Comparison of ENCODE assay signal across 2 cellular contexts in the genomic region with DNA sequence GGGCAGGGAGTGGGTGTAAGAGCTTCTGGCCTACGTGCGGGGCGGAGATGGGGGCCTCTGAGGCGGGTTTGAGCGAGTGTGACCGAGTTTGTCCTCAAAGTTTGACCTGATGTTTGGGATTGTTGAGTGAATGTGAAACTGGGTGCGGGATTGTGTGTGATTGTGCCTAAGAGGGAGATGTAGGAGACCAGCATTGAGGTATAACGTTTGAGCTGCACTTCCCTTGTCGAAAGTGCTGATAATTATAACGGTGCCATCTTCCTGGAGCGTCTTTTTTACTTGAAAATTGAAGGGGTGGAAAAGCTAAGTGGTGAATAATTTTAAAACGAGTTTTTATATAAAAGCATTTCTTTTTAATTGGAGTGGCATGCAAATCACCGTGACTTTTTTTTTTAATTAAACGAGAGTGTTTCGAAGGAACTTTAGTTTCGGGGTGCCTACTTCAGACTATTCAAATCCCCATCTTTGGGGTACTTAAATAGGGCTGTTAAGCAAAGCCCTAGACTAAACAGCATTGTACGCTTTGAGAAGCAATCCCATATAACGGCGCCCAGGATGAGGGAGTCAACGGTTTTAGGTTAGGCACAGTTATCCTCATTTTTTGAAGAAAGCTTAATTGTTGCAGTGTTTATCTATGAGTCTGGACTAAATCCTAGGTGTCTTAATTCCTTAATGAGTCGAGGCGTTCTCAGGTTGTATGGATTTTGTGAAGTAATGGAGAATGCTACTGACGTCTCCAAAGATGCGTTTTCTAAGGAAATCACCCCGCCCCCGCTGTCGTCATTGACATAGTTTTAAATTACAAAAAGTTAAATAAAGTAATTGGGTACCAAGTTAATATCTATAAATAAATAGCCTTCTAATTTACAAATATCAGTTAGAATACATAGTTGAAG.
TF ChIP-seq lines count a peak whose summit lies in the region.

No MANE protein-coding gene starts in this region.

TF ChIP-seq in K562, 482 proteins besides CTCF, POLR2A, EP300 and RAD21 (continued from another document and continues in another):
- TF ChIP-seq, protein P1, sequence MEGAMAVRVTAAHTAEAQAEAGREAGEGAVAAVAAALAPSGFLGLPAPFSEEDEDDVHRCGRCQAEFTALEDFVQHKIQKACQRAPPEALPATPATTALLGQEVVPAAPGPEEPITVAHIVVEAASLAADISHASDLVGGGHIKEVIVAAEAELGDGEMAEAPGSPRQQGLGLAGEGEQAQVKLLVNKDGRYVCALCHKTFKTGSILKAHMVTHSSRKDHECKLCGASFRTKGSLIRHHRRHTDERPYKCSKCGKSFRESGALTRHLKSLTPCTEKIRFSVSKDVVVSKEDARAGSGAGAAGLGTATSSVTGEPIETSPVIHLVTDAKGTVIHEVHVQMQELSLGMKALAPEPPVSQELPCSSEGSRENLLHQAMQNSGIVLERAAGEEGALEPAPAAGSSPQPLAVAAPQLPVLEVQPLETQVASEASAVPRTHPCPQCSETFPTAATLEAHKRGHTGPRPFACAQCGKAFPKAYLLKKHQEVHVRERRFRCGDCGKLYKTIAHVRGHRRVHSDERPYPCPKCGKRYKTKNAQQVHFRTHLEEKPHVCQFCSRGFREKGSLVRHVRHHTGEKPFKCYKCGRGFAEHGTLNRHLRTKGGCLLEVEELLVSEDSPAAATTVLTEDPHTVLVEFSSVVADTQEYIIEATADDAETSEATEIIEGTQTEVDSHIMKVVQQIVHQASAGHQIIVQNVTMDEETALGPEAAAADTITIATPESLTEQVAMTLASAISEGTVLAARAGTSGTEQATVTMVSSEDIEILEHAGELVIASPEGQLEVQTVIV (CRISPR knock-in tag; IDR thresholded peaks at IDR 0.05; ENCODE audit: borderline replicate concordance), result no peak
- TF ChIP-seq ZSCAN32 (CRISPR knock-in tag; IDR thresholded peaks at IDR 0.05) (no peak), RBM14 (IDR thresholded peaks at IDR 0.05; ENCODE audit: borderline replicate concordance, insufficient read depth, low read depth, low read length) (no peak), ZNF217 (CRISPR knock-in tag; IDR thresholded peaks at IDR 0.05) (no peak), PHTF2 (CRISPR knock-in tag; IDR thresholded peaks at IDR 0.05) (no peak), SRSF1 (IDR thresholded peaks at IDR 0.05; ENCODE audit: low read depth, low read length) (no peak), FOXA1 (IDR thresholded peaks at IDR 0.05; ENCODE audit: borderline replicate concordance) (no peak), EGR1 (conservative IDR thresholded peaks at IDR 0.05) (peak; percentile 69), SNRNP70 (optimal IDR thresholded peaks at IDR 0.05; ENCODE audit: low read depth, low read length) (no peak), ZFP30 (CRISPR knock-in tag; IDR thresholded peaks at IDR 0.05; ENCODE audit: borderline replicate concordance) (no peak), BRF1 (IDR thresholded peaks at IDR 0.05; ENCODE audit: borderline replicate concordance, extremely low read depth, insufficient read length) (no peak), GTF2A2 (tag; IDR thresholded peaks at IDR 0.05) (no peak)
- TF ChIP-seq, protein P2, sequence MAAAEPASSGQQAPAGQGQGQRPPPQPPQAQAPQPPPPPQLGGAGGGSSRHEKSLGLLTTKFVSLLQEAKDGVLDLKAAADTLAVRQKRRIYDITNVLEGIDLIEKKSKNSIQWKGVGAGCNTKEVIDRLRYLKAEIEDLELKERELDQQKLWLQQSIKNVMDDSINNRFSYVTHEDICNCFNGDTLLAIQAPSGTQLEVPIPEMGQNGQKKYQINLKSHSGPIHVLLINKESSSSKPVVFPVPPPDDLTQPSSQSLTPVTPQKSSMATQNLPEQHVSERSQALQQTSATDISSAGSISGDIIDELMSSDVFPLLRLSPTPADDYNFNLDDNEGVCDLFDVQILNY (CRISPR knock-in tag; IDR thresholded peaks at IDR 0.05), result no peak
- TF ChIP-seq, protein P3, sequence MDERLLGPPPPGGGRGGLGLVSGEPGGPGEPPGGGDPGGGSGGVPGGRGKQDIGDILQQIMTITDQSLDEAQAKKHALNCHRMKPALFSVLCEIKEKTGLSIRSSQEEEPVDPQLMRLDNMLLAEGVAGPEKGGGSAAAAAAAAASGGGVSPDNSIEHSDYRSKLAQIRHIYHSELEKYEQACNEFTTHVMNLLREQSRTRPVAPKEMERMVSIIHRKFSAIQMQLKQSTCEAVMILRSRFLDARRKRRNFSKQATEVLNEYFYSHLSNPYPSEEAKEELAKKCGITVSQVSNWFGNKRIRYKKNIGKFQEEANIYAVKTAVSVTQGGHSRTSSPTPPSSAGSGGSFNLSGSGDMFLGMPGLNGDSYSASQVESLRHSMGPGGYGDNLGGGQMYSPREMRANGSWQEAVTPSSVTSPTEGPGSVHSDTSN (CRISPR knock-in tag; IDR thresholded peaks at IDR 0.05; ENCODE audit: low read depth), result no peak
- TF ChIP-seq, protein P3 (tag; conservative IDR thresholded peaks at IDR 0.05; ENCODE audit: low read depth), result no peak
- TF ChIP-seq, protein P4, sequence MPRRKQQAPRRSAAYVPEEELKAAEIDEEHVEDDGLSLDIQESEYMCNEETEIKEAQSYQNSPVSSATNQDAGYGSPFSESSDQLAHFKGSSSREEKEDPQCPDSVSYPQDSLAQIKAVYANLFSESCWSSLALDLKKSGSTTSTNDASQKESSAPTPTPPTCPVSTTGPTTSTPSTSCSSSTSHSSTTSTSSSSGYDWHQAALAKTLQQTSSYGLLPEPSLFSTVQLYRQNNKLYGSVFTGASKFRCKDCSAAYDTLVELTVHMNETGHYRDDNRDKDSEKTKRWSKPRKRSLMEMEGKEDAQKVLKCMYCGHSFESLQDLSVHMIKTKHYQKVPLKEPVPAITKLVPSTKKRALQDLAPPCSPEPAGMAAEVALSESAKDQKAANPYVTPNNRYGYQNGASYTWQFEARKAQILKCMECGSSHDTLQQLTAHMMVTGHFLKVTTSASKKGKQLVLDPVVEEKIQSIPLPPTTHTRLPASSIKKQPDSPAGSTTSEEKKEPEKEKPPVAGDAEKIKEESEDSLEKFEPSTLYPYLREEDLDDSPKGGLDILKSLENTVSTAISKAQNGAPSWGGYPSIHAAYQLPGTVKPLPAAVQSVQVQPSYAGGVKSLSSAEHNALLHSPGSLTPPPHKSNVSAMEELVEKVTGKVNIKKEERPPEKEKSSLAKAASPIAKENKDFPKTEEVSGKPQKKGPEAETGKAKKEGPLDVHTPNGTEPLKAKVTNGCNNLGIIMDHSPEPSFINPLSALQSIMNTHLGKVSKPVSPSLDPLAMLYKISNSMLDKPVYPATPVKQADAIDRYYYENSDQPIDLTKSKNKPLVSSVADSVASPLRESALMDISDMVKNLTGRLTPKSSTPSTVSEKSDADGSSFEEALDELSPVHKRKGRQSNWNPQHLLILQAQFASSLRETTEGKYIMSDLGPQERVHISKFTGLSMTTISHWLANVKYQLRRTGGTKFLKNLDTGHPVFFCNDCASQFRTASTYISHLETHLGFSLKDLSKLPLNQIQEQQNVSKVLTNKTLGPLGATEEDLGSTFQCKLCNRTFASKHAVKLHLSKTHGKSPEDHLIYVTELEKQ (CRISPR knock-in tag; IDR thresholded peaks at IDR 0.05), result no peak

TF ChIP-seq in HepG2, 621 proteins besides CTCF, POLR2A, EP300 and RAD21 (continued from another document and continues in another):
- TF ChIP-seq, protein P5, sequence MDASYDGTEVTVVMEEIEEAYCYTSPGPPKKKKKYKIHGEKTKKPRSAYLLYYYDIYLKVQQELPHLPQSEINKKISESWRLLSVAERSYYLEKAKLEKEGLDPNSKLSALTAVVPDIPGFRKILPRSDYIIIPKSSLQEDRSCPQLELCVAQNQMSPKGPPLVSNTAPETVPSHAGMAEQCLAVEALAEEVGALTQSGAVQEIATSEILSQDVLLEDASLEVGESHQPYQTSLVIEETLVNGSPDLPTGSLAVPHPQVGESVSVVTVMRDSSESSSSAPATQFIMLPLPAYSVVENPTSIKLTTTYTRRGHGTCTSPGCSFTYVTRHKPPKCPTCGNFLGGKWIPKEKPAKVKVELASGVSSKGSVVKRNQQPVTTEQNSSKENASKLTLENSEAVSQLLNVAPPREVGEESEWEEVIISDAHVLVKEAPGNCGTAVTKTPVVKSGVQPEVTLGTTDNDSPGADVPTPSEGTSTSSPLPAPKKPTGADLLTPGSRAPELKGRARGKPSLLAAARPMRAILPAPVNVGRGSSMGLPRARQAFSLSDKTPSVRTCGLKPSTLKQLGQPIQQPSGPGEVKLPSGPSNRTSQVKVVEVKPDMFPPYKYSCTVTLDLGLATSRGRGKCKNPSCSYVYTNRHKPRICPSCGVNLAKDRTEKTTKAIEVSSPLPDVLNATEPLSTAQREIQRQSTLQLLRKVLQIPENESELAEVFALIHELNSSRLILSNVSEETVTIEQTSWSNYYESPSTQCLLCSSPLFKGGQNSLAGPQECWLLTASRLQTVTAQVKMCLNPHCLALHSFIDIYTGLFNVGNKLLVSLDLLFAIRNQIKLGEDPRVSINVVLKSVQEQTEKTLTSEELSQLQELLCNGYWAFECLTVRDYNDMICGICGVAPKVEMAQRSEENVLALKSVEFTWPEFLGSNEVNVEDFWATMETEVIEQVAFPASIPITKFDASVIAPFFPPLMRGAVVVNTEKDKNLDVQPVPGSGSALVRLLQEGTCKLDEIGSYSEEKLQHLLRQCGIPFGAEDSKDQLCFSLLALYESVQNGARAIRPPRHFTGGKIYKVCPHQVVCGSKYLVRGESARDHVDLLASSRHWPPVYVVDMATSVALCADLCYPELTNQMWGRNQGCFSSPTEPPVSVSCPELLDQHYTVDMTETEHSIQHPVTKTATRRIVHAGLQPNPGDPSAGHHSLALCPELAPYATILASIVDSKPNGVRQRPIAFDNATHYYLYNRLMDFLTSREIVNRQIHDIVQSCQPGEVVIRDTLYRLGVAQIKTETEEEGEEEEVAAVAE (CRISPR knock-in tag; IDR thresholded peaks at IDR 0.05; ENCODE audit: borderline replicate concordance), result no peak
- TF ChIP-seq NAIF1 (CRISPR knock-in tag; IDR thresholded peaks at IDR 0.05; ENCODE audit: borderline replicate concordance) (peak; percentile 86), ZNF850 (CRISPR knock-in tag; conservative IDR thresholded peaks at IDR 0.05) (no peak), ZFX (CRISPR knock-in tag; IDR thresholded peaks at IDR 0.05; ENCODE audit: low read depth) (no peak), PAF1 (CRISPR knock-in tag; IDR thresholded peaks at IDR 0.05) (no peak), ZNF232 (CRISPR knock-in tag; IDR thresholded peaks at IDR 0.05; ENCODE audit: borderline replicate concordance) (no peak), KDM1A (CRISPR knock-in tag; IDR thresholded peaks at IDR 0.05) (no peak), STAG1 (CRISPR knock-in tag; IDR thresholded peaks at IDR 0.05) (no peak), TAF15 (IDR thresholded peaks at IDR 0.05; ENCODE audit: low read depth, low read length, poor library complexity, severe bottlenecking) (no peak), ZNF546 (CRISPR knock-in tag; conservative IDR thresholded peaks at IDR 0.05) (no peak), ZNF879 (CRISPR knock-in tag; IDR thresholded peaks at IDR 0.05) (peak; percentile 82; the same call in 1 of the 2 replicates), ZFP41 (CRISPR knock-in tag; IDR thresholded peaks at IDR 0.05; ENCODE audit: borderline replicate concordance) (no peak), ZNF34 (CRISPR knock-in tag; IDR thresholded peaks at IDR 0.05; ENCODE audit: borderline replicate concordance) (no peak), HDAC1 (CRISPR knock-in tag; IDR thresholded peaks at IDR 0.05) (peak; percentile 8; the same call in 1 of the 2 replicates)
- TF ChIP-seq, protein P3 (CRISPR knock-in tag; IDR thresholded peaks at IDR 0.05), result no peak
- TF ChIP-seq, protein P6, sequence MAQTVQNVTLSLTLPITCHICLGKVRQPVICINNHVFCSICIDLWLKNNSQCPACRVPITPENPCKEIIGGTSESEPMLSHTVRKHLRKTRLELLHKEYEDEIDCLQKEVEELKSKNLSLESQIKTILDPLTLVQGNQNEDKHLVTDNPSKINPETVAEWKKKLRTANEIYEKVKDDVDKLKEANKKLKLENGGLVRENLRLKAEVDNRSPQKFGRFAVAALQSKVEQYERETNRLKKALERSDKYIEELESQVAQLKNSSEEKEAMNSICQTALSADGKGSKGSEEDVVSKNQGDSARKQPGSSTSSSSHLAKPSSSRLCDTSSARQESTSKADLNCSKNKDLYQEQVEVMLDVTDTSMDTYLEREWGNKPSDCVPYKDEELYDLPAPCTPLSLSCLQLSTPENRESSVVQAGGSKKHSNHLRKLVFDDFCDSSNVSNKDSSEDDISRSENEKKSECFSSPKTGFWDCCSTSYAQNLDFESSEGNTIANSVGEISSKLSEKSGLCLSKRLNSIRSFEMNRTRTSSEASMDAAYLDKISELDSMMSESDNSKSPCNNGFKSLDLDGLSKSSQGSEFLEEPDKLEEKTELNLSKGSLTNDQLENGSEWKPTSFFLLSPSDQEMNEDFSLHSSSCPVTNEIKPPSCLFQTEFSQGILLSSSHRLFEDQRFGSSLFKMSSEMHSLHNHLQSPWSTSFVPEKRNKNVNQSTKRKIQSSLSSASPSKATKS (CRISPR knock-in tag; IDR thresholded peaks at IDR 0.05), result no peak
- TF ChIP-seq, protein P7, sequence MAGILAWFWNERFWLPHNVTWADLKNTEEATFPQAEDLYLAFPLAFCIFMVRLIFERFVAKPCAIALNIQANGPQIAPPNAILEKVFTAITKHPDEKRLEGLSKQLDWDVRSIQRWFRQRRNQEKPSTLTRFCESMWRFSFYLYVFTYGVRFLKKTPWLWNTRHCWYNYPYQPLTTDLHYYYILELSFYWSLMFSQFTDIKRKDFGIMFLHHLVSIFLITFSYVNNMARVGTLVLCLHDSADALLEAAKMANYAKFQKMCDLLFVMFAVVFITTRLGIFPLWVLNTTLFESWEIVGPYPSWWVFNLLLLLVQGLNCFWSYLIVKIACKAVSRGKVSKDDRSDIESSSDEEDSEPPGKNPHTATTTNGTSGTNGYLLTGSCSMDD (CRISPR knock-in tag; IDR thresholded peaks at IDR 0.05), result no peak
- TF ChIP-seq, protein P8, sequence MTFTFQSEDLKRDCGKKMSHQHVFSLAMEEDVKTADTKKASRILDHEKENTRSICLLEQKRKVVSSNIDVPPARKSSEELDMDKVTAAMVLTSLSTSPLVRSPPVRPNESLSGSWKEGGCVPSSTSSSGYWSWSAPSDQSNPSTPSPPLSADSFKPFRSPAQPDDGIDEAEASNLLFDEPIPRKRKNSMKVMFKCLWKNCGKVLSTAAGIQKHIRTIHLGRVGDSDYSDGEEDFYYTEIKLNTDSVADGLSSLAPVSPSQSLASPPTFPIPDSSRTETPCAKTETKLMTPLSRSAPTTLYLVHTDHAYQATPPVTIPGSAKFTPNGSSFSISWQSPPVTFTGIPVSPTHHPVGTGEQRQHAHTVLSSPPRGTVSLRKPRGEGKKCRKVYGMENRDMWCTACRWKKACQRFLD (CRISPR knock-in tag; IDR thresholded peaks at IDR 0.05; ENCODE audit: borderline replicate concordance), result no peak; the same call in 1 of the 2 replicates
